ENCODE assay signal across 13 cellular contexts in the genomic region with DNA sequence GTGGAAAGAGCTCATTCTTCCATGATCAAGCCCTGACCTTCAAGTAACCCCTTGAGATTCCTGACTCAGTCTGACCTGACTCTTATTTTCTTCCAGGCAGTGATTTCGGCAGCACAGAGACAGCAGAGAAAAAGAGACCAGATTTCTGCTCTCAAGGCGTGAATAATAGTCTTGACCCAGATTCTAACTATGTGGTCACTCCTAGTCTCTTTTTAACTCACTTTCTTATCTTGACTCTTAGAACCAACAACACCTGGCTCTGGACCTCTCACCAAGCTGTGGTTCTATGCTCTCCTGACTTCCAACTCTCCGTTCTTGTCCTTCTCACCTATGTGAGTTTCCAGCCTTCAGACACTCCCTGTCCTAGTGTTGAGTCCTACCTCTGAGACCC. TPM values are rescaled to one million over a fixed set of nuclear protein-coding genes. Genes with fewer than 3 reads are reported as not detected.
DNase-seq lines count a peak whose midpoint lies in the region; ATAC-seq, FAIRE-seq and TF ChIP-seq lines count a peak whose summit lies in the region.
"Had no signal": no experiment of that assay in that cellular context is flagged by ENCODE, and none has a peak within 500 bp of the region (broad histone marks: within the 10 kb centered on the region; RNA-seq: fewer than 3 reads in every experiment).

No MANE protein-coding gene starts in this region.

- H3K79me2 ChIP-seq in astrocyte (ENCODE audit: insufficient read depth, low read length) = no peaks in the 10 kb centered on the region

- peaks cover 13% of the 10 kb centered on the region for H3K9me3 Mint-ChIP-seq in astrocyte (ENCODE audit: unreplicated experiment)
- no peaks in the 10 kb centered on the region for H3K9me3 Mint-ChIP-seq in immature natural killer cell
- H3K9me3 Mint-ChIP-seq: activated naive CD4-positive, alpha-beta T cell treated with anti-CD3 and anti-CD28 coated beads, Interleukin-2, amount 50 U/mL, for 24 hours had no signal

- H3K27me3 ChIP-seq in astrocyte (ENCODE audit: insufficient read depth, low read length) (no peaks in the 10 kb centered on the region), pancreas (no peaks in the 10 kb centered on the region), WERI-Rb-1 (ENCODE audit: insufficient read depth, low read depth, severe bottlenecking) (no peaks in the 10 kb centered on the region)
- H3K27me3 ChIP-seq: esophagus muscularis mucosa, sigmoid colon had no signal

- H3K27me3 Mint-ChIP-seq in astrocyte (ENCODE audit: low read depth, unreplicated experiment) (peaks cover 40% of the 10 kb centered on the region), immature natural killer cell (ENCODE audit: low read depth in 3 of 3) (peaks cover 0 to 4% (median 4%) of the 10 kb centered on the region in 3 donors)
- H3K27me3 Mint-ChIP-seq: activated CD4-positive, alpha-beta T cell treated with anti-CD3 and anti-CD28 coated beads, Interleukin-2, amount 10 ng/mL, durations not matched to agents 7 days and 5 days; activated naive CD4-positive, alpha-beta T cell treated with anti-CD3 and anti-CD28 coated beads, Interleukin-2, amount 50 U/mL, for 24 hours had no signal

- no peak overlapping the region for H3K4me3 Mint-ChIP-seq in astrocyte (ENCODE audit: unreplicated experiment)
- peak overlapping the region in 1 of 5 donors; percentile 1 for H3K4me3 Mint-ChIP-seq in immature natural killer cell
- H3K4me3 Mint-ChIP-seq: activated CD4-positive, alpha-beta T cell treated with anti-CD3 and anti-CD28 coated beads, Interleukin-2, amount 10 ng/mL, durations not matched to agents 7 days and 5 days; activated naive CD4-positive, alpha-beta T cell treated with anti-CD3 and anti-CD28 coated beads, Interleukin-2, amount 50 U/mL, for 24 hours; CD8-positive, alpha-beta T cell had no signal

- H3K4me3 ChIP-seq in astrocyte (ENCODE audit: insufficient read depth, low read depth, low read length) = no peak overlapping the region
- H3K4me3 ChIP-seq in pancreas = no peak overlapping the region
- H3K4me3 ChIP-seq in WERI-Rb-1 (ENCODE audit: low read depth, low read length) = no peak overlapping the region
- H3K4me3 ChIP-seq: esophagus muscularis mucosa, sigmoid colon had no signal

- no peaks in the 10 kb centered on the region for H4K20me1 ChIP-seq in astrocyte (ENCODE audit: insufficient read depth, low read length)

- no peaks in the 10 kb centered on the region for H3K4me1 Mint-ChIP-seq in astrocyte (ENCODE audit: low read depth, unreplicated experiment)
- H3K4me1 Mint-ChIP-seq in immature natural killer cell = peaks cover 36 to 44% of the 10 kb centered on the region in 2 donors

- H3K27ac ChIP-seq in astrocyte (ENCODE audit: low read depth, low read length) = no peak overlapping the region
- peak overlapping the region; percentile 58 to 90 (median 77) for H3K27ac ChIP-seq in pancreas
- no peak overlapping the region for H3K27ac ChIP-seq in WERI-Rb-1
- H3K27ac ChIP-seq: esophagus muscularis mucosa had no signal

- no peak overlapping the region for H2AFZ ChIP-seq in astrocyte (ENCODE audit: low read depth, low read length)

- H3K9ac ChIP-seq in astrocyte (ENCODE audit: low read length) = no peak overlapping the region

- no peaks in the 10 kb centered on the region for H3K4me1 ChIP-seq in astrocyte (ENCODE audit: insufficient read depth, low read length)
- H3K4me1 ChIP-seq in pancreas = peaks cover 3 to 13% (median 7%) of the 10 kb centered on the region in 3 donors
- H3K4me1 ChIP-seq: esophagus muscularis mucosa had no signal

- H3K4me2 ChIP-seq in astrocyte (ENCODE audit: low read length) = no peak overlapping the region

- ATAC-seq in HG02870 (IDR thresholded peaks at IDR 0.05; ENCODE audit: unreplicated experiment) (peak; percentile 23), pancreas (peak; percentile 60 to 78 (median 68))
- no peak for ATAC-seq in activated CD4-positive, CD25-positive, alpha-beta regulatory T cell treated with anti-CD3 and anti-CD28 coated beads, Interleukin-2, amount 50 U/mL, for 24 hours
- ATAC-seq: CD8-positive, alpha-beta T cell; SK-N-SH treated with all-trans-retinoic acid at 6 μM for 48 hours had no signal

- FAIRE-seq in GM18507 (lab: Jason Lieb, UNC) (peak; percentile 49), astrocyte (lab: Jason Lieb, UNC) (no peak), pancreas (lab: Jason Lieb, UNC) (no peak)

- DNase-seq in GM18507 (ENCODE audit: extremely low spot score, insufficient read length, low read depth) = no peak
- peak; percentile 39 for DNase-seq in astrocyte (ENCODE audit: low read depth)
- no peak for DNase-seq in pancreas
- DNase-seq in WERI-Rb-1 = no peak
- no peak for DNase-seq in immature natural killer cell
- DNase-seq: activated CD4-positive, alpha-beta T cell treated with anti-CD3 and anti-CD28 coated beads, Interleukin-2, amount 10 ng/mL, durations not matched to agents 7 days and 5 days; CD8-positive, alpha-beta T cell; sigmoid colon had no signal

- H3K27ac Mint-ChIP-seq in astrocyte (ENCODE audit: unreplicated experiment) (no peak overlapping the region), immature natural killer cell (peak overlapping the region in 2 of 6 donors; percentile 72 to 73)
- H3K27ac Mint-ChIP-seq: activated naive CD4-positive, alpha-beta T cell treated with anti-CD3 and anti-CD28 coated beads, Interleukin-2, amount 50 U/mL, for 24 hours; CD8-positive, alpha-beta T cell had no signal

- 31 to 52% methylated on average over 3 of the region's 3 CpGs for whole genome bisulfite sequencing in pancreas, 2 donors

- H3K36me3 ChIP-seq in astrocyte (ENCODE audit: insufficient read depth, low read length) = no peaks in the 10 kb centered on the region
- no peaks in the 10 kb centered on the region for H3K36me3 ChIP-seq in pancreas
- no peaks in the 10 kb centered on the region for H3K36me3 ChIP-seq in WERI-Rb-1
- H3K36me3 ChIP-seq: esophagus muscularis mucosa, sigmoid colon had no signal

- H3K36me3 Mint-ChIP-seq in astrocyte (ENCODE audit: low read depth, unreplicated experiment) = no peaks in the 10 kb centered on the region
- no peaks in the 10 kb centered on the region for H3K36me3 Mint-ChIP-seq in immature natural killer cell
- H3K36me3 Mint-ChIP-seq: CD8-positive, alpha-beta T cell had no signal

- intact Hi-C loops in pancreas (cut with DNase I) = no loop called here

- TF ChIP-seq CTCF in astrocyte (IDR thresholded peaks at IDR 0.05; ENCODE audit: insufficient read depth, low read depth, low read length) (no peak), pancreas (IDR thresholded peaks at IDR 0.05) (no peak), WERI-Rb-1 (IDR thresholded peaks at IDR 0.05; ENCODE audit: low read depth, low read length) (no peak)

- no peaks in the 10 kb centered on the region for H3K9me3 ChIP-seq in astrocyte (ENCODE audit: insufficient read depth, low read depth, low read length)
- H3K9me3 ChIP-seq in pancreas = no peaks in the 10 kb centered on the region
- H3K9me3 ChIP-seq in WERI-Rb-1 (ENCODE audit: severe bottlenecking) = no peaks in the 10 kb centered on the region

RNA-seq across cellular contexts. Expression of a gene that starts 36.9 kb away (rescaled TPM):
- total RNA-seq in astrocyte = 4.9 and 5.4 TPM in 2 replicates
- total RNA-seq in pancreas = 1 to 10 TPM; 5.2 to 8.5 (median 6.7) TPM
- 1 to 10 TPM; 3.3 to 4.5 TPM for polyA plus RNA-seq in pancreas
- 1 to 10 TPM; 3.0 to 4.7 (median 4.5) TPM for polyA plus RNA-seq in immature natural killer cell

Comparison
In these comparisons a context has a peak if more than half of its experiments do, and no peak if none do; other contexts are left out.
1. ATAC-seq: peak in HG02870 (single experiment) and pancreas (4 of 4); none in activated CD4-positive, CD25-positive, alpha-beta regulatory T cell treated with anti-CD3 and anti-CD28 coated beads, Interleukin-2, amount 50 U/mL, for 24 hours (0 of 2).
2. H3K27ac ChIP-seq: peak in pancreas (4 of 4); none in astrocyte (single experiment) and WERI-Rb-1 (single experiment).